7 cellular contexts compared by ENCODE assay signal in the genomic region with DNA sequence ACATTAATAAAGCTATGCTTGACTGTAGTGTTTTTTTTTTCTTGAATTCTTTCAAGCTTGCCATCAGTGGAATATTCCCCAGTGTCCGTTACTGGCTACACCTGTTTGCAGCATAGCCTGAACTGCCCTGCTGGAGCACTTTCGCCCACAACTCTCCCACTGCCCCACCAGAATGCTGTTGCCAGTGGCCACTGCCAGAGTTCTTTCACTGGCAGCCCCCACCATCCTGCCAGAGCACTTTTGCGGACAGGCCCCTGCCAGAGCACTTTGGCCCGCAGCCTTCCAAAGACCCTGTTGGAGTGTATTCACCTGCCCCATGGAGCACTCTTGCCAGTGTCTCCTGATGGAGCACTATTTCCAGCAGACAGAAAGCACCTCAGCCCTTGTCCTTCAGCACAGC.
"Had no signal": no experiment of that assay in that cellular context is flagged by ENCODE, and none has a peak within 500 bp of the region (broad histone marks: within the 10 kb centered on the region; RNA-seq: fewer than 3 reads in every experiment).

No MANE protein-coding gene starts in this region.

- ATAC-seq: HepG2, K562 had no signal

- H3K27ac ChIP-seq: HL-60 had no signal

- DNase-seq: IMR-90, KBM-7, KG1 had no signal

- FAIRE-seq: HepG2, HTR-8/SVneo, K562 had no signal

- H3K4me3 ChIP-seq: K562 had no signal
